In the genomic region with DNA sequence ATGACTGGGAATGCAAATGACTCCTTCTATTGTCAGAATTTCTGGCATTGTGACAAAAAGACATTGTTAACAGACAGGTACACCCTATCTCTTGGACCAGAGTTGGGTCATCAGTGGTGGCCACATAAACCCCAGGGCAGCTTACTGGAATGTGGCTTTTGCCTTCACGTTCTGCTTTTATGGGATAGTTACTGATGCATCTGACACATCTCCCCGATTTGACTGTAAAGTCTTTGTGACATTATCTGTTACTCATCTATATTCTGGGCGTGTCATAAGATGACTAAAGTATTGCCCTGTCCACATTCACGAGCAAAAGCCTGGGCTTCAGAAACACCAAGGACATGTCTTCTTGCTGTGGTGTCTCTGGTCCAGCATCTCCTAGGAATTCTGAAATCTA, we compare ENCODE assay signal across 34 cellular contexts. TPM values are rescaled to one million over a fixed set of nuclear protein-coding genes. Genes with fewer than 3 reads are reported as not detected.
DNase-seq lines count a peak whose midpoint lies in the region; ATAC-seq, FAIRE-seq and TF ChIP-seq lines count a peak whose summit lies in the region.
"Had no signal": no experiment of that assay in that cellular context is flagged by ENCODE, and none has a peak within 500 bp of the region (broad histone marks: within the 10 kb centered on the region; RNA-seq: fewer than 3 reads in every experiment).

No MANE protein-coding gene starts in this region.

- H3K9me2 ChIP-seq in SK-N-SH = no peaks in the 10 kb centered on the region

- DNase-seq in SK-N-SH (no peak), M059J (ENCODE audit: low read depth) (peak; percentile 85), bronchial epithelial cell (ENCODE audit: low read depth) (peak; percentile 17), osteoblast (ENCODE audit: insufficient read length, low spot score, missing footprints) (peak; percentile 81), cerebellar cortex (ENCODE audit: low spot score) (no peak), lower lobe of right lung (no peak)
- DNase-seq: activated CD4-positive, alpha-beta T cell treated with anti-CD3 and anti-CD28 coated beads for 4 hours; activated effector memory CD4-positive, alpha-beta T cell treated with anti-CD3 and anti-CD28 coated beads, Interleukin-2, amount 50 U/mL, for 16 hours; activated naive CD8-positive, alpha-beta T cell treated with anti-CD3 and anti-CD28 coated beads for 36 hours; AML-193; aorta; CD4-positive, alpha-beta memory T cell; endodermal cell; esophagus squamous epithelium; hypothalamus; immature natural killer cell; left lung; naive B cell; NCI-H2029 treated with DMSO at 0.1 percent for 48 hours; NCI-H526; NK-92 treated with Interleukin-12 subunit alpha and Interleukin-12 subunit beta, amount 100 ng/mL, for 24 hours; stimulated activated naive CD8-positive, alpha-beta T cell treated with anti-CD3 and anti-CD28 coated beads, Interleukin-15, amount 100 ng/mL, for 72 hours; T-helper 2 cell; thyroid gland had no signal

- CTCF ChIA-PET in SK-N-SH (lab: Yijun Ruan, JAX) = interaction anchor here (1.2 to 1.3 kb wide), 2 partner anchors 27 to 32 kb away, joined by 3 to 6 read pairs; no protein-coding TSS in a partner anchor

- H3K9ac ChIP-seq in SK-N-SH = no peak overlapping the region

- 0 out of 4 replicates have a peak, but pooled peaks of 1 of the 2 experiments have one; percentile 10 for TF ChIP-seq EP300 in SK-N-SH (IDR thresholded peaks at IDR 0.05; ENCODE audit: borderline replicate concordance in 1 of 2, low read depth in 1 of 2, low read length in 1 of 2)

- POLR2A ChIA-PET in SK-N-SH (lab: Yijun Ruan, JAX) = no interaction called here

- H3K27ac ChIP-seq in SK-N-SH (ENCODE audit: low read depth in 2 of 2, low read length in 1 of 2) (no peak overlapping the region), osteoblast (ENCODE audit: low read depth, low read length) (no peak overlapping the region), lower lobe of right lung (no peak overlapping the region)
- H3K27ac ChIP-seq: 22Rv1, esophagus squamous epithelium, left lung, neutrophil, prostate gland, thyroid gland had no signal

- H2AFZ ChIP-seq in SK-N-SH (ENCODE audit: low read depth) (no peak overlapping the region), osteoblast (ENCODE audit: low read length) (no peak overlapping the region)

- no peaks in the 10 kb centered on the region for H3K36me3 ChIP-seq in SK-N-SH (replicated peaks in 1 of 2; ENCODE audit: control insufficient read depth in 1 of 2, insufficient read depth in 2 of 2, low read length in 1 of 2)
- H3K36me3 ChIP-seq in bronchial epithelial cell (ENCODE audit: control insufficient read depth, insufficient read depth, low read length) = no peaks in the 10 kb centered on the region
- no peaks in the 10 kb centered on the region for H3K36me3 ChIP-seq in osteoblast (ENCODE audit: insufficient read depth, low read length)
- no peaks in the 10 kb centered on the region for H3K36me3 ChIP-seq in lower lobe of right lung
- H3K36me3 ChIP-seq: esophagus squamous epithelium, left lung, neutrophil, prostate gland, thyroid gland had no signal

- H3K9me3 ChIP-seq in SK-N-SH (no peaks in the 10 kb centered on the region), osteoblast (ENCODE audit: low read depth, low read length) (no peaks in the 10 kb centered on the region), lower lobe of right lung (no peaks in the 10 kb centered on the region)
- H3K9me3 ChIP-seq: esophagus squamous epithelium, left lung, neutrophil, prostate gland, thyroid gland had no signal

- peaks cover 7% of the 10 kb centered on the region for H3F3A ChIP-seq in SK-N-SH (replicated peaks; ENCODE audit: insufficient read depth)

- no peak for FAIRE-seq in bronchial epithelial cell (lab: Jason Lieb, UNC)
- FAIRE-seq: GM18507 had no signal

- H3K4me2 ChIP-seq in SK-N-SH (no peak overlapping the region), osteoblast (ENCODE audit: insufficient read depth, low read length) (no peak overlapping the region)

- H3K79me2 ChIP-seq in SK-N-SH (ENCODE audit: insufficient read depth) (no peaks in the 10 kb centered on the region), osteoblast (ENCODE audit: insufficient read depth, low read length) (no peaks in the 10 kb centered on the region)

- intact Hi-C loops in lower lobe of right lung (cut with DNase I) = no loop called here

- no peak for TF ChIP-seq RAD21 in SK-N-SH (IDR thresholded peaks at IDR 0.05; ENCODE audit: low read length)

- H4K20me1 ChIP-seq in SK-N-SH (ENCODE audit: insufficient read depth) (no peaks in the 10 kb centered on the region), osteoblast (ENCODE audit: insufficient read depth, low read length) (no peaks in the 10 kb centered on the region)

- H3K4me3 ChIP-seq in SK-N-SH (ENCODE audit: low read depth in 2 of 2, low read length in 1 of 2) = no peak overlapping the region
- no peak overlapping the region for H3K4me3 ChIP-seq in bronchial epithelial cell (ENCODE audit: low read depth, low read length)
- H3K4me3 ChIP-seq in osteoblast (ENCODE audit: insufficient read depth, low read length) = no peak overlapping the region
- H3K4me3 ChIP-seq in lower lobe of right lung = no peak overlapping the region
- H3K4me3 ChIP-seq: esophagus squamous epithelium, left lung, prostate gland, thyroid gland had no signal

- H3K27me3 ChIP-seq in SK-N-SH (ENCODE audit: insufficient read depth) = no peaks in the 10 kb centered on the region
- no peaks in the 10 kb centered on the region for H3K27me3 ChIP-seq in bronchial epithelial cell (ENCODE audit: control insufficient read depth, insufficient read depth, low read length)
- no peaks in the 10 kb centered on the region for H3K27me3 ChIP-seq in osteoblast (ENCODE audit: insufficient read depth, low read length)
- no peaks in the 10 kb centered on the region for H3K27me3 ChIP-seq in lower lobe of right lung (ENCODE audit: low read depth)
- H3K27me3 ChIP-seq: esophagus squamous epithelium, left lung, neutrophil, thyroid gland had no signal

- 17% methylated on average over 4 of the region's 4 CpGs for WGBS in SK-N-SH (ENCODE audit: low lambda C conversion rate)

- TF ChIP-seq CTCF in SK-N-SH (IDR thresholded peaks at IDR 0.05) = no peak
- TF ChIP-seq CTCF in bronchial epithelial cell (IDR thresholded peaks at IDR 0.05; ENCODE audit: insufficient read depth, low read length, severe bottlenecking) = no peak
- TF ChIP-seq CTCF in osteoblast (IDR thresholded peaks at IDR 0.05; ENCODE audit: extremely low read depth, low read depth, low read length) = no peak
- no peak for TF ChIP-seq CTCF in lower lobe of right lung (IDR thresholded peaks at IDR 0.05)

- no peaks in the 10 kb centered on the region for H3K4me1 ChIP-seq in SK-N-SH (ENCODE audit: control insufficient read depth in 1 of 2, insufficient read depth in 2 of 2, low read depth in 1 of 2, low read length in 1 of 2)
- H3K4me1 ChIP-seq in osteoblast (ENCODE audit: insufficient read depth, low read length) = no peaks in the 10 kb centered on the region
- H3K4me1 ChIP-seq in lower lobe of right lung = no peaks in the 10 kb centered on the region
- H3K4me1 ChIP-seq: esophagus squamous epithelium, left lung, prostate gland, thyroid gland had no signal

- ATAC-seq in SK-N-SH treated with all-trans-retinoic acid at 6 μM for 48 hours (no peak; the same call in 1 of the 3 replicates), GM21619 (IDR thresholded peaks at IDR 0.05; ENCODE audit: unreplicated experiment) (no peak), lower lobe of right lung (no peak)
- ATAC-seq: left lung; stimulated activated naive CD8-positive, alpha-beta T cell treated with anti-CD3 and anti-CD28 coated beads, Interleukin-15, amount 100 ng/mL, for 72 hours had no signal

TF ChIP-seq in SK-N-SH, 30 proteins besides CTCF, POLR2A, EP300 and RAD21 (continues in another document):
- TF ChIP-seq TCF12 (IDR thresholded peaks at IDR 0.05) (0 out of 2 replicates have a peak, but pooled peaks have one; percentile 15), USF2 (IDR thresholded peaks at IDR 0.05; ENCODE audit: borderline replicate concordance, low read depth, low read length) (no peak)

TF ChIP-seq in SK-N-SH treated with all-trans-retinoic acid at 6 μM for 48 hours, 23 proteins besides CTCF, POLR2A, EP300 and RAD21 (continues in another document):
- TF ChIP-seq GLIS3 (CRISPR knock-in tag; IDR thresholded peaks at IDR 0.05) = no peak
- TF ChIP-seq ZC3H10 (CRISPR knock-in tag; IDR thresholded peaks at IDR 0.05) = no peak
- no peak for TF ChIP-seq OSR1 (CRISPR knock-in tag; IDR thresholded peaks at IDR 0.05)
- TF ChIP-seq, protein P1, sequence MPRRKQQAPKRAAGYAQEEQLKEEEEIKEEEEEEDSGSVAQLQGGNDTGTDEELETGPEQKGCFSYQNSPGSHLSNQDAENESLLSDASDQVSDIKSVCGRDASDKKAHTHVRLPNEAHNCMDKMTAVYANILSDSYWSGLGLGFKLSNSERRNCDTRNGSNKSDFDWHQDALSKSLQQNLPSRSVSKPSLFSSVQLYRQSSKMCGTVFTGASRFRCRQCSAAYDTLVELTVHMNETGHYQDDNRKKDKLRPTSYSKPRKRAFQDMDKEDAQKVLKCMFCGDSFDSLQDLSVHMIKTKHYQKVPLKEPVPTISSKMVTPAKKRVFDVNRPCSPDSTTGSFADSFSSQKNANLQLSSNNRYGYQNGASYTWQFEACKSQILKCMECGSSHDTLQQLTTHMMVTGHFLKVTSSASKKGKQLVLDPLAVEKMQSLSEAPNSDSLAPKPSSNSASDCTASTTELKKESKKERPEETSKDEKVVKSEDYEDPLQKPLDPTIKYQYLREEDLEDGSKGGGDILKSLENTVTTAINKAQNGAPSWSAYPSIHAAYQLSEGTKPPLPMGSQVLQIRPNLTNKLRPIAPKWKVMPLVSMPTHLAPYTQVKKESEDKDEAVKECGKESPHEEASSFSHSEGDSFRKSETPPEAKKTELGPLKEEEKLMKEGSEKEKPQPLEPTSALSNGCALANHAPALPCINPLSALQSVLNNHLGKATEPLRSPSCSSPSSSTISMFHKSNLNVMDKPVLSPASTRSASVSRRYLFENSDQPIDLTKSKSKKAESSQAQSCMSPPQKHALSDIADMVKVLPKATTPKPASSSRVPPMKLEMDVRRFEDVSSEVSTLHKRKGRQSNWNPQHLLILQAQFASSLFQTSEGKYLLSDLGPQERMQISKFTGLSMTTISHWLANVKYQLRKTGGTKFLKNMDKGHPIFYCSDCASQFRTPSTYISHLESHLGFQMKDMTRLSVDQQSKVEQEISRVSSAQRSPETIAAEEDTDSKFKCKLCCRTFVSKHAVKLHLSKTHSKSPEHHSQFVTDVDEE (CRISPR knock-in tag; IDR thresholded peaks at IDR 0.05) = no peak
- no peak for TF ChIP-seq ZNF70 (CRISPR knock-in tag; IDR thresholded peaks at IDR 0.05)

RNA-seq across cellular contexts. Expression of gene AQP8, which starts 18.7 kb away (rescaled TPM):
- 0.03 TPM in 1 of 2 replicates, not detected in the other for polyA plus RNA-seq in SK-N-SH (2012; rRNA removed)
- not detected in 2 replicates for polyA plus RNA-seq in SK-N-SH (2012; cell fraction: cytosol; rRNA removed)
- 0.12 and 0.14 TPM in 2 replicates for polyA plus RNA-seq in SK-N-SH (2012; cell fraction: nucleus; rRNA removed)
- total RNA-seq in M059J (2014; rRNA removed; shearing (Covaris generic)) = 0.10 and 0.86 TPM in 2 replicates
- total RNA-seq in bronchial epithelial cell (not detected in 2 replicates), osteoblast (not detected in 2 replicates), lower lobe of right lung (0.30 TPM)
- total RNA-seq: activated naive CD8-positive, alpha-beta T cell treated with anti-CD3 and anti-CD28 coated beads for 36 hours; aorta; cardiac septum; CD4-positive, alpha-beta memory T cell; esophagus squamous epithelium; left lung; MCF 10A; mesenteric fat pad; SK-MEL-5; thyroid gland had no signal
- polyA plus RNA-seq: CD4-positive, alpha-beta memory T cell; immature natural killer cell had no signal

RNA-seq across cellular contexts. Expression of gene ZKSCAN2, which starts 59.6 kb away (rescaled TPM):
- 1.6 and 1.9 TPM in 2 replicates for polyA plus RNA-seq in SK-N-SH (2012; rRNA removed)
- polyA plus RNA-seq in SK-N-SH (2012; cell fraction: cytosol; rRNA removed) = 1.6 TPM in 2 replicates
- 2.3 and 3.2 TPM in 2 replicates for polyA plus RNA-seq in SK-N-SH (2012; cell fraction: nucleus; rRNA removed)
- 4.5 and 4.9 TPM in 2 replicates for total RNA-seq in M059J (2014; rRNA removed; shearing (Covaris generic))
- 1.8 and 3.4 TPM in 2 replicates for total RNA-seq in bronchial epithelial cell
- 5.9 and 8.0 TPM in 2 replicates for total RNA-seq in osteoblast
- total RNA-seq in lower lobe of right lung = 5.1 TPM

Comparison
In these comparisons a context has a peak if more than half of its experiments do, and no peak if none do; other contexts are left out.
1. DNase-seq: peak in M059J (single experiment), bronchial epithelial cell (single experiment) and osteoblast (single experiment); none in SK-N-SH (single experiment), cerebellar cortex (single experiment) and lower lobe of right lung (single experiment).